In the genomic region with DNA sequence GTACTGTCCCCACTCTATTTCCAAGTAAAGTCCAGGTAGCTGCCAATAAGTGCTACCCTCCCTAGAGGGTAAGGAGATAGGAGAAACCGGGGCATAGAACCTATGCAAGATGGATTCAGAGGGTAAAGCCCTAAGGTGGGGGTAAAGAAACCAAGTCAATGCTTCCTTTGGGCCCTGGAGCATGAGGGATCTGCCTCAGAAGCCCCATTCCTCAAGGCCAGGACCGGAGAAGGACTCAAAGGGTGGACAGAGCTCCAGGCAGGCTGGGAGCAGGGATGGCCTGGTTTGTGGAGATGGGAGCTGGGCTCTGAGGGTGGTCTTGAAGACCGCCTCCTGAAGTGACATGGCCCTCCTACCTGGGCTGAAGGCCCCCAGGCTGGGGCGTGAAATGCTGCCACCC, we compare ENCODE assay signal across 10 cellular contexts. TPM values are rescaled to one million over a fixed set of nuclear protein-coding genes. Genes with fewer than 3 reads are reported as not detected.
DNase-seq lines count a peak whose midpoint lies in the region; ATAC-seq and TF ChIP-seq lines count a peak whose summit lies in the region.
"Had no signal": no experiment of that assay in that cellular context is flagged by ENCODE, and none has a peak within 500 bp of the region (broad histone marks: within the 10 kb centered on the region; RNA-seq: fewer than 3 reads in every experiment).

No MANE protein-coding gene starts in this region.

- H2AK5ac ChIP-seq in mesendoderm (ENCODE audit: low read length): no peak overlapping the region

- peak overlapping the region; percentile 17 for H3K4ac ChIP-seq in mesendoderm (ENCODE audit: low read depth, low read length)

- H3K4me1 ChIP-seq in Loucy (ENCODE audit: insufficient read depth, low read length, poor library complexity, severe bottlenecking): peaks cover 22% of the 10 kb centered on the region
- peaks cover 28% of the 10 kb centered on the region for H3K4me1 ChIP-seq in mesendoderm (ENCODE audit: control insufficient read depth, low read depth, low read length)
- peaks cover 6 to 86% (median 61%) of the 10 kb centered on the region in 4 donors for H3K4me1 ChIP-seq in tibial nerve

- no peak overlapping the region for H3K4me2 ChIP-seq in Loucy (ENCODE audit: low read depth, low read length, poor library complexity, severe bottlenecking)
- H3K4me2 ChIP-seq in mesendoderm (ENCODE audit: low read length): peak overlapping the region; percentile 3

- peak overlapping the region; percentile 66 for H2BK5ac ChIP-seq in mesendoderm (ENCODE audit: low read length)

- ATAC-seq in central memory CD8-positive, alpha-beta T cell (replicated peaks; ENCODE audit: extremely low read depth, poor library complexity, severe bottlenecking): no peak
- ATAC-seq in GM19463 (IDR thresholded peaks at IDR 0.05; ENCODE audit: unreplicated experiment): no peak

- peaks cover 9% of the 10 kb centered on the region for H3K79me1 ChIP-seq in mesendoderm (ENCODE audit: low read length)

- TF ChIP-seq CTCF in Loucy (conservative IDR thresholded peaks at IDR 0.05; ENCODE audit: low read length) (no peak), tibial nerve (IDR thresholded peaks at IDR 0.05) (no peak)

- H4K8ac ChIP-seq in mesendoderm (ENCODE audit: low read depth, low read length): no peak overlapping the region

- no peaks in the 10 kb centered on the region for H3K36me3 ChIP-seq in Loucy (ENCODE audit: insufficient read depth, low read length)
- peaks cover 20% of the 10 kb centered on the region for H3K36me3 ChIP-seq in mesendoderm (ENCODE audit: control insufficient read depth, insufficient read depth, low read length)
- H3K36me3 ChIP-seq in tibial nerve: peaks cover 0 to 32% (median 0%) of the 10 kb centered on the region in 3 donors
- H3K36me3 ChIP-seq: WERI-Rb-1 had no signal

- H3K79me2 ChIP-seq in Loucy (ENCODE audit: insufficient read depth, low read length): no peaks in the 10 kb centered on the region
- peaks cover 91% of the 10 kb centered on the region for H3K79me2 ChIP-seq in mesendoderm (ENCODE audit: control insufficient read depth, insufficient read depth, low read length)

- H3K36me3 Mint-ChIP-seq in central memory CD8-positive, alpha-beta T cell (ENCODE audit: insufficient read depth): peaks cover 3% of the 10 kb centered on the region

- H3K4me3 Mint-ChIP-seq in central memory CD8-positive, alpha-beta T cell: peak overlapping the region; percentile 27

- H3K56ac ChIP-seq in mesendoderm (ENCODE audit: low read length): peak overlapping the region; percentile 97

- H4K5ac ChIP-seq in mesendoderm (ENCODE audit: low read length): no peak overlapping the region

- no peak for TF ChIP-seq EP300 in tibial nerve (IDR thresholded peaks at IDR 0.05)

- DNase-seq in central memory CD8-positive, alpha-beta T cell (ENCODE audit: low spot score in 2 of 2): no peak
- DNase-seq in mesendoderm: no peak
- DNase-seq in tibial nerve (ENCODE audit: low spot score in 2 of 2): no peak
- no peak for DNase-seq in RKO (ENCODE audit: low spot score)
- DNase-seq in NCI-H2171 treated with DMSO at 0.1 percent for 48 hours (lab: John Stamatoyannopoulos, UW): no peak
- DNase-seq: activated T-cell treated with anti-CD3 and anti-CD28 coated beads, Interleukin-2, amount 50 U/mL, for 48 hours; NCI-H2081 had no signal

- H2AFZ ChIP-seq in Loucy (ENCODE audit: low read length): no peak overlapping the region

- peaks cover 21% of the 10 kb centered on the region for H3K27me3 Mint-ChIP-seq in central memory CD8-positive, alpha-beta T cell

- peak overlapping the region; percentile 77 for H3K18ac ChIP-seq in mesendoderm (ENCODE audit: low read length)

- H3K27me3 ChIP-seq in Loucy (ENCODE audit: insufficient read depth, low read length, poor library complexity, severe bottlenecking) (no peaks in the 10 kb centered on the region), mesendoderm (ENCODE audit: insufficient read depth, low read length, poor library complexity) (no peaks in the 10 kb centered on the region), tibial nerve (no peaks in the 10 kb centered on the region)

- H3K27ac ChIP-seq in mesendoderm (ENCODE audit: low read depth, low read length): peak overlapping the region; percentile 72
- H3K27ac ChIP-seq in tibial nerve: peak overlapping the region; percentile 61 to 95 (median 94)

- TF ChIP-seq POLR2A in tibial nerve (IDR thresholded peaks at IDR 0.05): no peak

- no peaks in the 10 kb centered on the region for H3K9me3 Mint-ChIP-seq in central memory CD8-positive, alpha-beta T cell

- H3K4me3 ChIP-seq in Loucy (ENCODE audit: low read length, poor library complexity, severe bottlenecking) (no peak overlapping the region), mesendoderm (ENCODE audit: low read length) (no peak overlapping the region), tibial nerve (peak overlapping the region in 1 of 4 donors; percentile 77)

- H3K9me3 ChIP-seq in Loucy (ENCODE audit: insufficient read depth, low read depth, low read length): no peaks in the 10 kb centered on the region
- no peaks in the 10 kb centered on the region for H3K9me3 ChIP-seq in tibial nerve

- no peak overlapping the region for H3K27ac Mint-ChIP-seq in central memory CD8-positive, alpha-beta T cell (ENCODE audit: low read depth)

- H3K23ac ChIP-seq in mesendoderm (ENCODE audit: low read length): peak overlapping the region; percentile 96

- peaks cover 10% of the 10 kb centered on the region for H3K4me1 Mint-ChIP-seq in central memory CD8-positive, alpha-beta T cell

- no peaks in the 10 kb centered on the region for H4K20me1 ChIP-seq in Loucy (ENCODE audit: insufficient read depth, low read length, poor library complexity, severe bottlenecking)

- H3K9ac ChIP-seq in Loucy (ENCODE audit: low read depth, low read length, poor library complexity, severe bottlenecking) (peak overlapping the region; percentile 58), mesendoderm (ENCODE audit: low read length) (peak overlapping the region; percentile 62)

- H3K9me2 ChIP-seq in Loucy (replicated peaks; ENCODE audit: low read depth, low read length): no peaks in the 10 kb centered on the region

- H2BK15ac ChIP-seq in mesendoderm (replicated peaks; ENCODE audit: low read depth): no peak overlapping the region

- no peaks in the 10 kb centered on the region for H3F3A ChIP-seq in Loucy (ENCODE audit: low read depth)

- H2BK120ac ChIP-seq in mesendoderm (ENCODE audit: low read depth, low read length): no peak overlapping the region

- no CpG with 5 or more reads among the region's 4 CpGs for WGBS in mesendoderm (ENCODE audit: extremely low coverage, insufficient coverage, low lambda C conversion rate)
- 53 to 74% methylated on average over 2 to 4 of the region's 4 CpGs for WGBS in tibial nerve, 2 donors

RNA-seq across cellular contexts. Expression of a gene that starts 3.9 kb away (rescaled TPM):
- polyA plus RNA-seq in mesendoderm (2013, experiment 1 of 2): 78.4 TPM
- polyA plus RNA-seq in mesendoderm (2013, experiment 2 of 2): 74.3 TPM
- 10 to 100 TPM; 30.0 to 66.9 (median 35.9) TPM for total RNA-seq in tibial nerve
